18 cellular contexts compared by ENCODE assay signal in genomic region chr6:131159578-131159977, GRCh38. TPM values are rescaled to one million over a fixed set of nuclear protein-coding genes. Genes with fewer than 3 reads are reported as not detected.
DNase-seq lines count a peak whose midpoint lies in the region; ATAC-seq and TF ChIP-seq lines count a peak whose summit lies in the region.
"Had no signal": no experiment of that assay in that cellular context is flagged by ENCODE, and none has a peak within 500 bp of the region (broad histone marks: within the 10 kb centered on the region; RNA-seq: fewer than 3 reads in every experiment).

No MANE protein-coding gene starts in this region.

- H3K9me3 ChIP-seq in SJCRH30 (replicated peaks) (no peaks in the 10 kb centered on the region), gastroesophageal sphincter (no peaks in the 10 kb centered on the region), BE2C (no peaks in the 10 kb centered on the region)
- H3K9me3 ChIP-seq: psoas muscle had no signal

- H3K27me3 ChIP-seq in SJCRH30 (no peaks in the 10 kb centered on the region), gastroesophageal sphincter (no peaks in the 10 kb centered on the region), BE2C (no peaks in the 10 kb centered on the region)

- ATAC-seq in gastroesophageal sphincter, result no peak
- ATAC-seq: left lobe of liver, psoas muscle, WTC11 had no signal

- H3K36me3 ChIP-seq in SJCRH30, result no peaks in the 10 kb centered on the region
- H3K36me3 ChIP-seq in gastroesophageal sphincter, result peaks cover 0 to 8% of the 10 kb centered on the region in 2 donors
- no peaks in the 10 kb centered on the region for H3K36me3 ChIP-seq in BE2C

- TF ChIP-seq EP300 in gastroesophageal sphincter (IDR thresholded peaks at IDR 0.05), result no peak

- no peak for TF ChIP-seq POLR2A in gastroesophageal sphincter (IDR thresholded peaks at IDR 0.05)

- TF ChIP-seq CTCF in gastroesophageal sphincter (IDR thresholded peaks at IDR 0.05) (no peak), BE2C (IDR thresholded peaks at IDR 0.05; ENCODE audit: low read depth, low read length) (no peak)

- DNase-seq in H4 (ENCODE audit: low spot score), result peak; percentile 53
- DNase-seq in SJCRH30, result peak; percentile 9 to 20
- DNase-seq in epithelial cell of prostate (ENCODE audit: low read depth, low spot score), result peak; percentile 24
- DNase-seq in non-pigmented ciliary epithelial cell (ENCODE audit: low read depth), result peak; percentile 69
- no peak for DNase-seq in kidney glomerular epithelial cell (lab: John Stamatoyannopoulos, UW)
- no peak for DNase-seq in LoVo (ENCODE audit: low spot score)
- DNase-seq in BE2C, result no peak
- DNase-seq: activated naive CD4-positive, alpha-beta T cell treated with anti-CD3 and anti-CD28 coated beads, Interleukin-2, amount 10 ng/mL, durations not matched to agents 7 days and 5 days; central memory CD4-positive, alpha-beta T cell; KBM-7; NCI-H1436; NCI-H446 treated with DMSO at 0.1 percent for 48 hours; psoas muscle; SW 1271 had no signal

- H3K4me3 ChIP-seq in SJCRH30 (no peak overlapping the region), gastroesophageal sphincter (no peak overlapping the region), BE2C (ENCODE audit: low read depth, low read length) (no peak overlapping the region)
- H3K4me3 ChIP-seq: psoas muscle had no signal

- no peaks in the 10 kb centered on the region for H3K4me1 ChIP-seq in SJCRH30
- no peaks in the 10 kb centered on the region for H3K4me1 ChIP-seq in gastroesophageal sphincter
- no peaks in the 10 kb centered on the region for H3K4me1 ChIP-seq in BE2C
- H3K4me1 ChIP-seq: psoas muscle had no signal

- H3K27ac ChIP-seq in SJCRH30 (no peak overlapping the region), epithelial cell of prostate (no peak overlapping the region), gastroesophageal sphincter (no peak overlapping the region)
- H3K27ac ChIP-seq: C4-2B, psoas muscle had no signal

- WGBS in gastroesophageal sphincter (ENCODE audit: low coverage in 1 of 2), 2 donors, result 54 to 55% methylated on average over 2 of the region's 2 CpGs

RNA-seq across cellular contexts. Expression of gene AKAP7, which starts 24.3 kb away (rescaled TPM):
- total RNA-seq in H4 (2014; rRNA removed; shearing (Covaris generic)), result 2.9 and 3.2 TPM in 2 replicates
- total RNA-seq in SJCRH30 (2014; rRNA removed; shearing (Covaris generic)), result 1.4 and 2.3 TPM in 2 replicates
- total RNA-seq in gastroesophageal sphincter, result 10 to 100 TPM in 1 of 4 donors, 1 to 10 TPM in 3; 5.9 to 15.1 (median 7.2) TPM
- not detected for polyA plus RNA-seq in BE2C (2012; ENCODE audit: insufficient read depth, insufficient read length, low read depth)

Comparison
In these comparisons a context has a peak if more than half of its experiments do, and no peak if none do; other contexts are left out.
1. DNase-seq: peak in H4 (single experiment), SJCRH30 (2 of 2), epithelial cell of prostate (single experiment) and non-pigmented ciliary epithelial cell (single experiment); none in kidney glomerular epithelial cell (single experiment), LoVo (single experiment) and BE2C (single experiment).